19 cellular contexts compared by ENCODE assay signal in genomic region chr9:13651969-13652663, GRCh38.
"Had no signal": no experiment of that assay in that cellular context is flagged by ENCODE, and none has a peak within 500 bp of the region (broad histone marks: within the 10 kb centered on the region; RNA-seq: fewer than 3 reads in every experiment).

No MANE protein-coding gene starts in this region.

- H3K36me3 Mint-ChIP-seq: activated naive CD4-positive, alpha-beta T cell treated with anti-CD3 and anti-CD28 coated beads, Interleukin-2, amount 10 ng/mL, durations not matched to agents 7 days and 5 days had no signal

- ATAC-seq: activated CD4-positive, CD25-positive, alpha-beta regulatory T cell treated with anti-CD3 and anti-CD28 coated beads, Interleukin-2, amount 50 U/mL, for 24 hours; effector memory CD8-positive, alpha-beta T cell; esophagus mucosa; left lobe of liver; SK-N-SH treated with all-trans-retinoic acid at 6 μM for 48 hours had no signal

- DNase-seq: activated CD4-positive, alpha-beta memory T cell treated with anti-CD3 and anti-CD28 coated beads, Interleukin-2, amount 10 ng/mL, durations not matched to agents 7 days and 5 days; activated CD4-positive, alpha-beta T cell treated with anti-CD3 and anti-CD28 coated beads, Interleukin-2, amount 10 ng/mL, durations not matched to agents 24 days and 14 days; activated effector memory CD4-positive, alpha-beta T cell treated with anti-CD3 and anti-CD28 coated beads, Interleukin-2, amount 50 U/mL, for 16 hours; activated naive CD4-positive, alpha-beta T cell treated with anti-CD3 and anti-CD28 coated beads, Interleukin-2, amount 10 ng/mL, durations not matched to agents 7 days and 5 days; brain microvascular endothelial cell; central memory CD4-positive, alpha-beta T cell; dorsolateral prefrontal cortex; effector memory CD8-positive, alpha-beta T cell; head of caudate nucleus; occipital lobe; stimulated activated CD4-positive, alpha-beta T cell treated with anti-CD3 and anti-CD28 coated beads, Interleukin-4, amount 100 ng/mL, for 24 hours; substantia nigra had no signal

- H3K27ac ChIP-seq: brain microvascular endothelial cell, dorsolateral prefrontal cortex, tibial nerve, VCaP had no signal

- H3K36me3 ChIP-seq: brain microvascular endothelial cell, tibial nerve had no signal

- H3K4me3 ChIP-seq: dorsolateral prefrontal cortex, tibial nerve had no signal

- H3K27ac Mint-ChIP-seq: activated CD4-positive, alpha-beta memory T cell treated with anti-CD3 and anti-CD28 coated beads, Interleukin-2, amount 10 ng/mL, durations not matched to agents 7 days and 5 days; activated CD4-positive, alpha-beta T cell treated with anti-CD3 and anti-CD28 coated beads, Interleukin-2, amount 10 ng/mL, durations not matched to agents 24 days and 14 days; activated naive CD4-positive, alpha-beta T cell treated with anti-CD3 and anti-CD28 coated beads, Interleukin-2, amount 10 ng/mL, durations not matched to agents 7 days and 5 days; effector memory CD8-positive, alpha-beta T cell; stimulated activated naive CD8-positive, alpha-beta T cell treated with anti-CD3 and anti-CD28 coated beads, Interleukin-15, Interleukin-2, amounts not matched to agents 100 ng/mL and 50 ng/mL, for 24 hours had no signal

- H3K4me1 Mint-ChIP-seq: activated CD4-positive, alpha-beta memory T cell treated with anti-CD3 and anti-CD28 coated beads, Interleukin-2, amount 10 ng/mL, durations not matched to agents 7 days and 5 days; activated CD4-positive, alpha-beta T cell treated with anti-CD3 and anti-CD28 coated beads, Interleukin-2, amount 10 ng/mL, durations not matched to agents 24 days and 14 days; activated naive CD4-positive, alpha-beta T cell treated with anti-CD3 and anti-CD28 coated beads, Interleukin-2, amount 10 ng/mL, durations not matched to agents 7 days and 5 days had no signal

- H3K4me3 Mint-ChIP-seq: activated CD4-positive, alpha-beta memory T cell treated with anti-CD3 and anti-CD28 coated beads, Interleukin-2, amount 10 ng/mL, durations not matched to agents 7 days and 5 days; activated CD4-positive, alpha-beta T cell treated with anti-CD3 and anti-CD28 coated beads, Interleukin-2, amount 10 ng/mL, durations not matched to agents 24 days and 14 days; activated naive CD4-positive, alpha-beta T cell treated with anti-CD3 and anti-CD28 coated beads, Interleukin-2, amount 10 ng/mL, durations not matched to agents 7 days and 5 days; effector memory CD8-positive, alpha-beta T cell; stimulated activated naive CD8-positive, alpha-beta T cell treated with anti-CD3 and anti-CD28 coated beads, Interleukin-15, Interleukin-2, amounts not matched to agents 100 ng/mL and 50 ng/mL, for 24 hours had no signal

- H3K27me3 Mint-ChIP-seq: activated CD4-positive, alpha-beta memory T cell treated with anti-CD3 and anti-CD28 coated beads, Interleukin-2, amount 10 ng/mL, durations not matched to agents 7 days and 5 days; activated CD4-positive, alpha-beta T cell treated with anti-CD3 and anti-CD28 coated beads, Interleukin-2, amount 10 ng/mL, durations not matched to agents 24 days and 14 days; activated naive CD4-positive, alpha-beta T cell treated with anti-CD3 and anti-CD28 coated beads, Interleukin-2, amount 10 ng/mL, durations not matched to agents 7 days and 5 days; effector memory CD8-positive, alpha-beta T cell; stimulated activated naive CD8-positive, alpha-beta T cell treated with anti-CD3 and anti-CD28 coated beads, Interleukin-15, Interleukin-2, amounts not matched to agents 100 ng/mL and 50 ng/mL, for 24 hours had no signal

- H3K27me3 ChIP-seq: brain microvascular endothelial cell, dorsolateral prefrontal cortex, tibial nerve had no signal

- H3K4me1 ChIP-seq: tibial nerve had no signal
